Comparison of ENCODE assay signal across 13 cellular contexts in the genomic region with DNA sequence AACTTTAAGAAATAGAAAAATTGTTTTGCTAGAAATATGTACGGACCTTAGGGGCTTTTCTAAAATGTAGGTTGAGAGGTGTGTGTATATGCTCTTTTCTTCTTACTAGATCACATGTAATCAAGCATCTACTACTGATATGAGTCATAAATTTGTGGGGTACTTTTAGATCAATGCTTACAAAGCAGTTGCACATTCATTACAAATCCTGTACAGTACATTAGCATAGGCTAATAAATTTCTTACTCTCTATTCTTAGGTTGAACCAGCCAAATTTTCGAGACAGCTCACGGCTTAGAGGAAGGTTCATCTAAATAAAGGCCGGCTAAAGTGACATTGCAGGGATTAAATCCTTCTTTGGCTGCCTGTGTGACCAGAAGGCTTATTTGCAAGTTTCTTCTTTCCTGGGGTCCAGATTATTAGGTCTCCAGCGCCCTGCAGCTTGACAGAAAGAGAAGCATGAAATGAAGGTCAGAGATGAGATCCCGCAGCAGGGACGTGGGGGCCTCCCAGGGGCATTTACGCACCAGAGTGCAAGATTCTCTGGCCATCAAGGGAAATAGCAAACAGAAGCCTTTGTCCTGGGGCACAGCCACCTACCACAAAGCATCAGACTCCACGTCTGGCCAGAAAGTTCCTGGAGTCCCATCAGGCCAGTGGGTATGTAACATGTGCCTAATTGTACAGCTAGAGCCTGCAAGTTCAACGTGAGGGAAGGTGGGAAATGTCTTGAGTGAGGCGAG. TPM values are rescaled to one million over a fixed set of nuclear protein-coding genes. Genes with fewer than 3 reads are reported as not detected.
A peak's percentile ranks its signal among the peaks of the same experiment; 100 is the strongest.
DNase-seq lines count a peak whose midpoint lies in the region; ATAC-seq and TF ChIP-seq lines count a peak whose summit lies in the region.
"Had no signal": no experiment of that assay in that cellular context is flagged by ENCODE, and none has a peak within 500 bp of the region (broad histone marks: within the 10 kb centered on the region; RNA-seq: fewer than 3 reads in every experiment).

No MANE protein-coding gene starts in this region.

- no peak for TF ChIP-seq POLR2A in body of pancreas (IDR thresholded peaks at IDR 0.05)
- TF ChIP-seq POLR2A in gastroesophageal sphincter (IDR thresholded peaks at IDR 0.05), result no peak

- H3K27ac ChIP-seq in neural progenitor cell (no peak overlapping the region), body of pancreas (no peak overlapping the region), gastroesophageal sphincter (no peak overlapping the region)
- H3K27ac ChIP-seq: cardiac muscle cell, thoracic aorta had no signal

- H3K9ac ChIP-seq in neural progenitor cell, result no peak overlapping the region

- TF ChIP-seq EP300 in gastroesophageal sphincter (IDR thresholded peaks at IDR 0.05), result no peak

- H3K36me3 ChIP-seq in neural progenitor cell (no peaks in the 10 kb centered on the region), body of pancreas (replicated peaks in 1 of 2; ENCODE audit: insufficient read depth in 1 of 2, low read depth in 2 of 2) (no peaks in the 10 kb centered on the region), gastroesophageal sphincter (peaks cover 0 to 17% of the 10 kb centered on the region in 2 donors)
- H3K36me3 ChIP-seq: cardiac muscle cell, thoracic aorta had no signal

- WGBS in body of pancreas, 2 donors, result 64 to 67% methylated on average over 11 of the region's 11 CpGs
- WGBS in gastroesophageal sphincter (ENCODE audit: low coverage in 1 of 2), 2 donors, result 64% methylated on average over 7 to 9 of the region's 11 CpGs

- no peaks in the 10 kb centered on the region for H3K9me3 ChIP-seq in neural progenitor cell (ENCODE audit: low read depth)
- no peaks in the 10 kb centered on the region for H3K9me3 ChIP-seq in body of pancreas
- no peaks in the 10 kb centered on the region for H3K9me3 ChIP-seq in gastroesophageal sphincter
- H3K9me3 ChIP-seq: thoracic aorta had no signal

- H4K20me1 ChIP-seq in neural progenitor cell (ENCODE audit: low read depth), result no peaks in the 10 kb centered on the region

- TF ChIP-seq CTCF in neural progenitor cell (IDR thresholded peaks at IDR 0.05) (no peak), body of pancreas (IDR thresholded peaks at IDR 0.05) (no peak), gastroesophageal sphincter (IDR thresholded peaks at IDR 0.05) (no peak), omental fat pad (IDR thresholded peaks at IDR 0.05) (no peak)

- no peaks in the 10 kb centered on the region for H3K27me3 ChIP-seq in neural progenitor cell
- no peaks in the 10 kb centered on the region for H3K27me3 ChIP-seq in body of pancreas
- no peaks in the 10 kb centered on the region for H3K27me3 ChIP-seq in gastroesophageal sphincter

- POLR2A ChIA-PET in T-cell (lab: Charles Lee), result interaction anchor here in 1 of 2 donors (0.7 kb wide), 1 partner anchor 207 kb away, joined by 3 read pairs; no protein-coding TSS in a partner anchor

- peak overlapping the region; percentile 19 for H3K4me2 ChIP-seq in neural progenitor cell

- H3K79me2 ChIP-seq in neural progenitor cell (ENCODE audit: low read depth), result no peaks in the 10 kb centered on the region

- intact Hi-C loops in body of pancreas (cut with DNase I), result no loop called here

- ATAC-seq in GM18870 (IDR thresholded peaks at IDR 0.05; ENCODE audit: unreplicated experiment), result peak; percentile 82
- peak; percentile 53 for ATAC-seq in GM21529 (IDR thresholded peaks at IDR 0.05; ENCODE audit: unreplicated experiment)
- ATAC-seq in HG03103 (IDR thresholded peaks at IDR 0.05; ENCODE audit: low read depth, unreplicated experiment), result peak; percentile 79
- no peak for ATAC-seq in T-cell (replicated peaks in 1 of 4)
- ATAC-seq in body of pancreas, result no peak
- no peak for ATAC-seq in gastroesophageal sphincter
- ATAC-seq in omental fat pad (ENCODE audit: low FRiP score), result no peak

- H3K4me3 ChIP-seq in neural progenitor cell (no peak overlapping the region), body of pancreas (no peak overlapping the region), gastroesophageal sphincter (no peak overlapping the region)
- H3K4me3 ChIP-seq: cardiac muscle cell, thoracic aorta had no signal

- H3K36me3 Mint-ChIP-seq in neural progenitor cell, result peaks cover 2% of the 10 kb centered on the region
- no peaks in the 10 kb centered on the region for H3K36me3 Mint-ChIP-seq in T-cell

- DNase-seq in neural progenitor cell (ENCODE audit: low spot score) (peak; percentile 8), T-cell (no peak), body of pancreas (no peak), omental fat pad (ENCODE audit: low spot score) (no peak)
- DNase-seq: activated T-cell treated with anti-CD3 and anti-CD28 coated beads, Interleukin-2, amount 50 U/mL, for 48 hours; NCI-H748 treated with DMSO at 0.1 percent for 48 hours had no signal

- CTCF ChIA-PET in T-cell (lab: Charles Lee), result no interaction called here

- H2AFZ ChIP-seq in neural progenitor cell (replicated peaks), result no peak overlapping the region

- no peaks in the 10 kb centered on the region for H3F3A ChIP-seq in neural progenitor cell (ENCODE audit: low read depth)

- peak overlapping the region; percentile 70 for H3K27ac Mint-ChIP-seq in neural progenitor cell
- no peak overlapping the region for H3K27ac Mint-ChIP-seq in T-cell

- peaks cover 19% of the 10 kb centered on the region for H3K4me1 Mint-ChIP-seq in neural progenitor cell
- H3K4me1 Mint-ChIP-seq in T-cell, result no peaks in the 10 kb centered on the region

- H3K27me3 Mint-ChIP-seq in neural progenitor cell (ENCODE audit: insufficient read depth, low read depth) (peaks cover 10% of the 10 kb centered on the region), T-cell (peaks cover 8 to 50% of the 10 kb centered on the region in 2 donors)

- H3K4me3 Mint-ChIP-seq in neural progenitor cell, result no peak overlapping the region
- H3K4me3 Mint-ChIP-seq in T-cell, result no peak overlapping the region

- peaks cover 8% of the 10 kb centered on the region for H3K4me1 ChIP-seq in neural progenitor cell
- no peaks in the 10 kb centered on the region for H3K4me1 ChIP-seq in body of pancreas
- H3K4me1 ChIP-seq in gastroesophageal sphincter, result no peaks in the 10 kb centered on the region

- H3K9me3 Mint-ChIP-seq in neural progenitor cell, result peaks cover 2% of the 10 kb centered on the region
- no peaks in the 10 kb centered on the region for H3K9me3 Mint-ChIP-seq in T-cell

RNA-seq across cellular contexts. Expression of a gene that starts 53.0 kb away (rescaled TPM):
- total RNA-seq in neural progenitor cell (ENCODE audit: low replicate concordance), result not detected in 2 replicates
- total RNA-seq in T-cell, result under 1 TPM in 4 of 5 donors, not detected in 1; 0.41 to 0.89 (median 0.73) TPM
- under 1 TPM in 1 of 2 donors, not detected in 1; 0.52 TPM for total RNA-seq in body of pancreas
- total RNA-seq in gastroesophageal sphincter, result 1 to 10 TPM in 2 of 4 donors, under 1 TPM in 2; 0.94 to 1.9 (median 1.2) TPM
- total RNA-seq in omental fat pad, result under 1 TPM in 3 of 4 donors, not detected in 1; 0.12 to 0.79 (median 0.19) TPM
- total RNA-seq: Daoy had no signal

Comparison
In these comparisons a context has a peak if more than half of its experiments do, and no peak if none do; other contexts are left out.
1. ATAC-seq: peak in GM18870 (single experiment), GM21529 (single experiment) and HG03103 (single experiment); none in T-cell (0 of 4), body of pancreas (single experiment), gastroesophageal sphincter (single experiment) and omental fat pad (single experiment).